16 cellular contexts compared by ENCODE assay signal in genomic region chr1:36771678-36772284, GRCh38.
DNase-seq lines count a peak whose midpoint lies in the region; ATAC-seq and TF ChIP-seq lines count a peak whose summit lies in the region.
"Had no signal": no experiment of that assay in that cellular context is flagged by ENCODE, and none has a peak within 500 bp of the region (broad histone marks: within the 10 kb centered on the region; RNA-seq: fewer than 3 reads in every experiment).

No MANE protein-coding gene starts in this region.

- no peaks in the 10 kb centered on the region for H3K4me1 ChIP-seq in lower lobe of right lung
- no peaks in the 10 kb centered on the region for H3K4me1 ChIP-seq in foreskin keratinocyte

- H3K4me3 ChIP-seq in LNCaP clone FGC (ENCODE audit: low read depth, low read length), result no peak overlapping the region
- no peak overlapping the region for H3K4me3 ChIP-seq in lower lobe of right lung

- no peak overlapping the region for H3K27ac Mint-ChIP-seq in glutamatergic neuron (ENCODE audit: unreplicated experiment)
- H3K27ac Mint-ChIP-seq in activated T-helper 1 cell treated with anti-CD3 and anti-CD28 coated beads, Interleukin-12 subunit alpha, Interleukin-12 subunit beta, Interleukin-2, Interleukin-4 antibody, amounts not matched to agents 30 ng/mL and 10 ng/mL and 1 ng/mL, durations not matched to agents 14 hours and 24 hours and 36 hours, result no peak overlapping the region

- intact Hi-C loops in lower lobe of right lung (cut with DNase I), result no loop called here
- intact Hi-C loops in activated T-helper 1 cell treated with anti-CD3 and anti-CD28 coated beads, Interleukin-12 subunit alpha, Interleukin-12 subunit beta, Interleukin-2, Interleukin-4 antibody, amounts not matched to agents 30 ng/mL and 10 ng/mL and 1 ng/mL, durations not matched to agents 14 hours and 24 hours and 36 hours (cut with micrococcal nuclease), result no loop called here

- H3K9me3 Mint-ChIP-seq in glutamatergic neuron (ENCODE audit: unreplicated experiment), result peaks cover 8% of the 10 kb centered on the region
- no peaks in the 10 kb centered on the region for H3K9me3 Mint-ChIP-seq in activated T-helper 1 cell treated with anti-CD3 and anti-CD28 coated beads, Interleukin-12 subunit alpha, Interleukin-12 subunit beta, Interleukin-2, Interleukin-4 antibody, amounts not matched to agents 30 ng/mL and 10 ng/mL and 1 ng/mL, durations not matched to agents 14 hours and 24 hours and 36 hours

- H3K4me1 Mint-ChIP-seq in glutamatergic neuron (ENCODE audit: low read depth, unreplicated experiment), result peaks cover 13% of the 10 kb centered on the region
- H3K4me1 Mint-ChIP-seq in activated T-helper 1 cell treated with anti-CD3 and anti-CD28 coated beads, Interleukin-12 subunit alpha, Interleukin-12 subunit beta, Interleukin-2, Interleukin-4 antibody, amounts not matched to agents 30 ng/mL and 10 ng/mL and 1 ng/mL, durations not matched to agents 14 hours and 24 hours and 36 hours (ENCODE audit: low read depth), result no peaks in the 10 kb centered on the region

- H3K27ac ChIP-seq in lower lobe of right lung (no peak overlapping the region), foreskin keratinocyte (no peak overlapping the region)
- H3K27ac ChIP-seq: RWPE1 had no signal

- H3K36me3 ChIP-seq in lower lobe of right lung, result no peaks in the 10 kb centered on the region

- ATAC-seq in lower lobe of right lung (peak; percentile 42 to 65), HG03520 (IDR thresholded peaks at IDR 0.05; ENCODE audit: unreplicated experiment) (no peak), foreskin keratinocyte (no peak)

- DNase-seq in COR-L47 (lab: John Stamatoyannopoulos, UW), result peak; percentile 94
- DNase-seq in LNCaP clone FGC (ENCODE audit: low read depth), result peak; percentile 34
- DNase-seq in NCI-H510A treated with DMSO at 0.1 percent for 48 hours (lab: John Stamatoyannopoulos, UW), result peak; percentile 100
- DNase-seq in lower lobe of right lung, result no peak
- no peak for DNase-seq in glutamatergic neuron
- no peak for DNase-seq in foreskin keratinocyte
- DNase-seq in activated T-helper 1 cell treated with anti-CD3 and anti-CD28 coated beads, Interleukin-12 subunit alpha, Interleukin-12 subunit beta, Interleukin-2, Interleukin-4 antibody, amounts not matched to agents 30 ng/mL and 10 ng/mL and 1 ng/mL, durations not matched to agents 14 hours and 24 hours and 36 hours (ENCODE audit: low spot score), result no peak
- DNase-seq: activated CD4-positive, alpha-beta T cell treated with anti-CD3 and anti-CD28 coated beads for 1 hour; central memory CD4-positive, alpha-beta T cell; foreskin melanocyte; GOT3; islet precursor cell; NCI-H526; T-helper 1 cell had no signal

- no peaks in the 10 kb centered on the region for H3K9me3 ChIP-seq in lower lobe of right lung

- no peak overlapping the region for H3K4me3 Mint-ChIP-seq in glutamatergic neuron (ENCODE audit: unreplicated experiment)
- no peak overlapping the region for H3K4me3 Mint-ChIP-seq in activated T-helper 1 cell treated with anti-CD3 and anti-CD28 coated beads, Interleukin-12 subunit alpha, Interleukin-12 subunit beta, Interleukin-2, Interleukin-4 antibody, amounts not matched to agents 30 ng/mL and 10 ng/mL and 1 ng/mL, durations not matched to agents 14 hours and 24 hours and 36 hours

- H3K27me3 Mint-ChIP-seq in glutamatergic neuron (ENCODE audit: unreplicated experiment), result peaks cover 1% of the 10 kb centered on the region
- H3K27me3 Mint-ChIP-seq in activated T-helper 1 cell treated with anti-CD3 and anti-CD28 coated beads, Interleukin-12 subunit alpha, Interleukin-12 subunit beta, Interleukin-2, Interleukin-4 antibody, amounts not matched to agents 30 ng/mL and 10 ng/mL and 1 ng/mL, durations not matched to agents 14 hours and 24 hours and 36 hours (ENCODE audit: insufficient read depth), result peaks cover 18% of the 10 kb centered on the region

- H3K27me3 ChIP-seq in lower lobe of right lung (ENCODE audit: low read depth) (peaks cover 35% of the 10 kb centered on the region), foreskin keratinocyte (peaks cover 11% of the 10 kb centered on the region)

- TF ChIP-seq CTCF in LNCaP clone FGC (IDR thresholded peaks at IDR 0.05; ENCODE audit: control insufficient read depth, extremely low read depth, insufficient read depth) (no peak), lower lobe of right lung (IDR thresholded peaks at IDR 0.05) (no peak), glutamatergic neuron (IDR thresholded peaks at IDR 0.05; ENCODE audit: partially characterized antibody, unreplicated experiment) (no peak), foreskin keratinocyte (conservative IDR thresholded peaks at IDR 0.05) (no peak)

- H3K36me3 Mint-ChIP-seq in glutamatergic neuron (ENCODE audit: unreplicated experiment), result no peaks in the 10 kb centered on the region
- no peaks in the 10 kb centered on the region for H3K36me3 Mint-ChIP-seq in activated T-helper 1 cell treated with anti-CD3 and anti-CD28 coated beads, Interleukin-12 subunit alpha, Interleukin-12 subunit beta, Interleukin-2, Interleukin-4 antibody, amounts not matched to agents 30 ng/mL and 10 ng/mL and 1 ng/mL, durations not matched to agents 14 hours and 24 hours and 36 hours (ENCODE audit: low read depth)

Comparison
In these comparisons a context has a peak if more than half of its experiments do, and no peak if none do; other contexts are left out.
1. DNase-seq: peak in COR-L47 (single experiment), LNCaP clone FGC (single experiment) and NCI-H510A treated with DMSO at 0.1 percent for 48 hours (single experiment); none in lower lobe of right lung (single experiment), glutamatergic neuron (single experiment), foreskin keratinocyte (0 of 2) and activated T-helper 1 cell treated with anti-CD3 and anti-CD28 coated beads, Interleukin-12 subunit alpha, Interleukin-12 subunit beta, Interleukin-2, Interleukin-4 antibody, amounts not matched to agents 30 ng/mL and 10 ng/mL and 1 ng/mL, durations not matched to agents 14 hours and 24 hours and 36 hours (single experiment).
2. ATAC-seq: peak in lower lobe of right lung (2 of 2); none in HG03520 (single experiment) and foreskin keratinocyte (single experiment).